In genomic region chr9:110208031-110208430, GRCh38 we compare ENCODE assay signal across 1 cellular context.
TF ChIP-seq lines count a peak whose summit lies in the region.

C9orf152 (minus strand) TSS chr9:110208159; CDS start chr9:110207579, 580 bp downstream.

TF ChIP-seq in H1, 55 proteins besides CTCF, POLR2A, EP300 and RAD21:
- TF ChIP-seq E2F6 (IDR thresholded peaks at IDR 0.05) (no peak), SP1 (IDR thresholded peaks at IDR 0.05; ENCODE audit: low read depth, low read length) (no peak), RNF2 (IDR thresholded peaks at IDR 0.05; ENCODE audit: borderline replicate concordance, low read depth, low read length, missing control alignments, poor library complexity, severe bottlenecking) (no peak), CREB1 (IDR thresholded peaks at IDR 0.05) (no peak), TEAD4 (IDR thresholded peaks at IDR 0.05; ENCODE audit: low read depth, low read length) (no peak), CEBPB (IDR thresholded peaks at IDR 0.05; ENCODE audit: low read depth, low read length) (no peak), BCL11A (IDR thresholded peaks at IDR 0.05; ENCODE audit: low read depth in 2 of 2, low read length in 2 of 2) (no peak), KDM5A (IDR thresholded peaks at IDR 0.05; ENCODE audit: low read length) (no peak), SAP30 (IDR thresholded peaks at IDR 0.05; ENCODE audit: insufficient read depth, insufficient replicate concordance, low read length) (no peak), TCF12 (IDR thresholded peaks at IDR 0.05; ENCODE audit: low read depth, low read length) (no peak), CBX5 (IDR thresholded peaks at IDR 0.05; ENCODE audit: low read depth, low read length) (no peak), TAF1 (IDR thresholded peaks at IDR 0.05; ENCODE audit: low read depth, low read length) (no peak), GTF2F1 (IDR thresholded peaks at IDR 0.05; ENCODE audit: borderline replicate concordance, low read depth, low read length) (no peak), EGR1 (IDR thresholded peaks at IDR 0.05; ENCODE audit: borderline replicate concordance, low read depth, low read length) (no peak), CBX8 (IDR thresholded peaks at IDR 0.05; ENCODE audit: borderline replicate concordance, low read depth, low read length) (no peak), HDAC6 (IDR thresholded peaks at IDR 0.05; ENCODE audit: low read depth, low read length) (no peak), JUN (IDR thresholded peaks at IDR 0.05; ENCODE audit: low read depth, low read length) (no peak)
